ENCODE assay signal across 8 cellular contexts in genomic region chr17:76266244-76266938, GRCh38. TPM values are rescaled to one million over a fixed set of nuclear protein-coding genes. Genes with fewer than 3 reads are reported as not detected.
DNase-seq lines count a peak whose midpoint lies in the region; ATAC-seq, FAIRE-seq and TF ChIP-seq lines count a peak whose summit lies in the region.

No MANE protein-coding gene starts in this region.

- no peaks in the 10 kb centered on the region for H3K27me3 ChIP-seq in CD4-positive, CD25-positive, alpha-beta regulatory T cell (ENCODE audit: control insufficient read depth, insufficient read depth, low read length)
- H3K27me3 ChIP-seq in adipocyte (replicated peaks; ENCODE audit: control insufficient read depth, insufficient read depth, low read length) = no peaks in the 10 kb centered on the region
- H3K27me3 ChIP-seq in keratinocyte (ENCODE audit: control insufficient read depth, extremely low read depth, insufficient read depth, low read length) = no peaks in the 10 kb centered on the region
- H3K27me3 ChIP-seq in stomach = no peaks in the 10 kb centered on the region

- H3K27ac Mint-ChIP-seq in CD4-positive, CD25-positive, alpha-beta regulatory T cell = peak overlapping the region; percentile 91 to 96 (median 94)

- H3K36me3 ChIP-seq in CD4-positive, CD25-positive, alpha-beta regulatory T cell (ENCODE audit: control insufficient read depth, insufficient read depth, low read length) = peaks cover 11% of the 10 kb centered on the region
- peaks cover 2% of the 10 kb centered on the region for H3K36me3 ChIP-seq in adipocyte (ENCODE audit: control insufficient read depth, insufficient read depth, low read length, severe bottlenecking)
- peaks cover 6 to 12% of the 10 kb centered on the region in 2 experiments for H3K36me3 ChIP-seq in keratinocyte (ENCODE audit: control insufficient read depth in 2 of 2, extremely low read depth in 1 of 2, insufficient read depth in 2 of 2, low read length in 2 of 2)
- H3K36me3 ChIP-seq in stomach = peaks cover 4 to 32% (median 25%) of the 10 kb centered on the region in 4 donors

- TF ChIP-seq EP300 in stomach (IDR thresholded peaks at IDR 0.05) = no peak

- peak overlapping the region; percentile 3 for H2AFZ ChIP-seq in keratinocyte (ENCODE audit: control insufficient read depth, low read length)

- H3K4me3 ChIP-seq in CD4-positive, CD25-positive, alpha-beta regulatory T cell (ENCODE audit: low read depth, low read length) = peak overlapping the region; percentile 95
- H3K4me3 ChIP-seq in adipocyte (ENCODE audit: low read length) (peak overlapping the region; percentile 83), keratinocyte (ENCODE audit: control insufficient read depth in 2 of 3, extremely low read depth in 1 of 3, insufficient read depth in 2 of 3, low read depth in 1 of 3, low read length in 3 of 3) (peak overlapping the region; percentile 70 to 84 (median 78)), stomach (peak overlapping the region; percentile 71 to 95 (median 84))

- no peaks in the 10 kb centered on the region for H4K20me1 ChIP-seq in keratinocyte (ENCODE audit: control insufficient read depth, extremely low read depth, insufficient read depth, low read length)

- H3K4me1 ChIP-seq in CD4-positive, CD25-positive, alpha-beta regulatory T cell (ENCODE audit: control insufficient read depth, insufficient read depth, low read length, poor library complexity, severe bottlenecking) = peaks cover 63% of the 10 kb centered on the region
- H3K4me1 ChIP-seq in adipocyte (ENCODE audit: control insufficient read depth, insufficient read depth, low read length) (peaks cover 43% of the 10 kb centered on the region), keratinocyte (ENCODE audit: control insufficient read depth, extremely low read depth, insufficient read depth, low read length) (peaks cover 58% of the 10 kb centered on the region), stomach (peaks cover 73 to 87% (median 83%) of the 10 kb centered on the region in 4 donors)

- peaks cover 2% of the 10 kb centered on the region for H3K9me1 ChIP-seq in keratinocyte (ENCODE audit: control insufficient read depth, extremely low read depth, insufficient read depth, low read length)

- peak overlapping the region; percentile 91 to 96 (median 94) for H3K4me3 Mint-ChIP-seq in CD4-positive, CD25-positive, alpha-beta regulatory T cell

- peaks cover 22% of the 10 kb centered on the region for H3K79me2 ChIP-seq in keratinocyte (ENCODE audit: control insufficient read depth, insufficient read depth, low read length)

- peaks cover 0 to 3% (median 0%) of the 10 kb centered on the region in 7 donors for H3K9me3 Mint-ChIP-seq in CD4-positive, CD25-positive, alpha-beta regulatory T cell

- peaks cover 11 to 76% (median 47%) of the 10 kb centered on the region in 4 donors for H3K4me1 Mint-ChIP-seq in CD4-positive, CD25-positive, alpha-beta regulatory T cell

- WGBS in stomach, 5 donors = 0 to 2% (median 2%) methylated on average over 5 to 12 of the region's 12 CpGs

- peaks cover 5% of the 10 kb centered on the region for H3K27me3 Mint-ChIP-seq in CD4-positive, CD25-positive, alpha-beta regulatory T cell

- no peak for ATAC-seq in CD4-positive, CD25-positive, alpha-beta regulatory T cell (ENCODE audit: low read depth in 2 of 2)
- ATAC-seq in GM19351 (IDR thresholded peaks at IDR 0.05; ENCODE audit: unreplicated experiment) = no peak

- H3K4me2 ChIP-seq in keratinocyte (ENCODE audit: control insufficient read depth, extremely low read depth, insufficient read depth, low read depth, low read length) = peak overlapping the region; percentile 89

- H3K27ac ChIP-seq in CD4-positive, CD25-positive, alpha-beta regulatory T cell (ENCODE audit: insufficient read depth, low read length, poor library complexity, severe bottlenecking) = peak overlapping the region; percentile 91
- peak overlapping the region; percentile 82 for H3K27ac ChIP-seq in keratinocyte (ENCODE audit: control insufficient read depth, insufficient read depth, low read length)
- peak overlapping the region; percentile 87 to 100 (median 96) for H3K27ac ChIP-seq in stomach

- H3K9ac ChIP-seq in adipocyte (ENCODE audit: low read length) (peak overlapping the region; percentile 87), keratinocyte (ENCODE audit: control insufficient read depth, extremely low read depth, insufficient read depth, low read length) (peak overlapping the region; percentile 83)

- dilution Hi-C loops in keratinocyte (cut with MboI; ENCODE audit: extremely low pct_ligation_motif_present, low sequenced_read_pairs) = no loop called here

- TF ChIP-seq CTCF in keratinocyte (optimal IDR thresholded peaks at IDR 0.05 in 1 of 3, IDR thresholded peaks at IDR 0.05 in 1 of 3, conservative IDR thresholded peaks at IDR 0.05 in 1 of 3; ENCODE audit: extremely low read depth in 1 of 3, insufficient read depth in 2 of 3, low read length in 3 of 3) (no peak), stomach (IDR thresholded peaks at IDR 0.05) (no peak)

- H3K36me3 Mint-ChIP-seq in CD4-positive, CD25-positive, alpha-beta regulatory T cell = peaks cover 9% of the 10 kb centered on the region

- DNase-seq in CD4-positive, CD25-positive, alpha-beta regulatory T cell = peak in 1 of 3 donors; percentile 59
- DNase-seq in HuH-7.5 (ENCODE audit: low spot score) = peak; percentile 55
- peak; percentile 50 for DNase-seq in adipocyte (ENCODE audit: low read depth)
- DNase-seq in keratinocyte (ENCODE audit: low read depth, low spot score) = no peak
- no peak for DNase-seq in stomach
- DNase-seq in HK-2 (ENCODE audit: unreplicated experiment) = no peak
- no peak for DNase-seq in GF-D8 (lab: John Stamatoyannopoulos, UW)

- no peak for FAIRE-seq in keratinocyte (lab: Jason Lieb, UNC)

- TF ChIP-seq POLR2A in stomach (IDR thresholded peaks at IDR 0.05) = no peak

- intact Hi-C loops in stomach (cut with DNase I; ENCODE audit: low total_unique reads) = no loop called here

- H3K9me3 ChIP-seq in CD4-positive, CD25-positive, alpha-beta regulatory T cell (ENCODE audit: control insufficient read depth in 2 of 2, low read length in 2 of 2) = no peaks in the 10 kb centered on the region
- H3K9me3 ChIP-seq in adipocyte (ENCODE audit: control insufficient read depth, low read length) (no peaks in the 10 kb centered on the region), keratinocyte (ENCODE audit: control insufficient read depth, low read depth, low read length) (no peaks in the 10 kb centered on the region), stomach (no peaks in the 10 kb centered on the region)

RNA-seq across cellular contexts. Expression of gene UBALD2, which starts 1.2 kb away (rescaled TPM):
- 247 TPM for total RNA-seq in CD4-positive, CD25-positive, alpha-beta regulatory T cell
- polyA plus RNA-seq in CD4-positive, CD25-positive, alpha-beta regulatory T cell = 1 to 10 TPM; 3.9 to 9.2 (median 7.3) TPM
- 9.4 to 33.9 TPM (median 28.7 TPM) in 3 replicates for polyA plus RNA-seq in keratinocyte
- 6.8 TPM for polyA plus RNA-seq in keratinocyte (2011; ENCODE audit: low read depth)
- 11.8 and 17.0 TPM in 2 replicates for polyA plus RNA-seq in keratinocyte (2011; cell fraction: cytosol; rRNA removed)
- 7.4 and 8.5 TPM in 2 replicates for polyA plus RNA-seq in keratinocyte (2011; cell fraction: nucleus; rRNA removed)
- polyA plus RNA-seq in keratinocyte (2012; ENCODE audit: low replicate concordance) = 23.6 and 57.0 TPM in 2 replicates
- 5.9 to 16.6 TPM (median 8.9 TPM) in 3 replicates for polyA minus RNA-seq in keratinocyte
- 31.7 TPM for polyA minus RNA-seq in keratinocyte (2011; cell fraction: cytosol; rRNA and poly(A)+ RNA removed)
- polyA minus RNA-seq in keratinocyte (2011; cell fraction: nucleus; rRNA and poly(A)+ RNA removed) = 5.0 and 8.5 TPM in 2 replicates
- 10 to 100 TPM in 2 of 5 donors, 1 to 10 TPM in 3; 1.8 to 49.5 (median 9.9) TPM for total RNA-seq in stomach
- polyA plus RNA-seq in stomach = 10 to 100 TPM; 37.2 to 48.4 (median 43.0) TPM

RNA-seq across cellular contexts. Expression of gene RNF157, which starts 26.1 kb away (rescaled TPM):
- 17.7 TPM for total RNA-seq in CD4-positive, CD25-positive, alpha-beta regulatory T cell
- polyA plus RNA-seq in CD4-positive, CD25-positive, alpha-beta regulatory T cell = 1 to 10 TPM; 3.3 to 5.6 (median 4.3) TPM
- polyA plus RNA-seq in keratinocyte (not detected in 3 replicates), stomach (1 to 10 TPM in 2 of 3 donors, under 1 TPM in 1; 0.95 to 4.1 (median 3.7) TPM)
- polyA plus RNA-seq in keratinocyte (2011; ENCODE audit: low read depth) = not detected
- polyA plus RNA-seq in keratinocyte (2011; cell fraction: cytosol; rRNA removed) = not detected in 2 replicates
- not detected in 2 replicates for polyA plus RNA-seq in keratinocyte (2011; cell fraction: nucleus; rRNA removed)
- polyA plus RNA-seq in keratinocyte (2012; ENCODE audit: low replicate concordance) = not detected in 2 replicates
- not detected in 3 replicates for polyA minus RNA-seq in keratinocyte
- not detected for polyA minus RNA-seq in keratinocyte (2011; cell fraction: cytosol; rRNA and poly(A)+ RNA removed)
- polyA minus RNA-seq in keratinocyte (2011; cell fraction: nucleus; rRNA and poly(A)+ RNA removed) = not detected in 2 replicates
- 10 to 100 TPM in 3 of 5 donors, 1 to 10 TPM in 2; 1.0 to 41.4 (median 11.6) TPM for total RNA-seq in stomach

RNA-seq across cellular contexts. Expression of gene QRICH2, which starts 41.7 kb away (rescaled TPM):
- total RNA-seq in CD4-positive, CD25-positive, alpha-beta regulatory T cell = 2.2 TPM
- polyA plus RNA-seq in CD4-positive, CD25-positive, alpha-beta regulatory T cell = under 1 TPM in 1 of 4 donors, not detected in 3; 0.50 TPM
- polyA plus RNA-seq in keratinocyte = 1.1 to 4.8 TPM (median 1.6 TPM) in 3 replicates
- 2.3 TPM for polyA plus RNA-seq in keratinocyte (2011; ENCODE audit: low read depth)
- 0.62 and 1.3 TPM in 2 replicates for polyA plus RNA-seq in keratinocyte (2011; cell fraction: cytosol; rRNA removed)
- polyA plus RNA-seq in keratinocyte (2011; cell fraction: nucleus; rRNA removed) = 11.1 and 14.7 TPM in 2 replicates
- 1.3 and 2.2 TPM in 2 replicates for polyA plus RNA-seq in keratinocyte (2012; ENCODE audit: low replicate concordance)
- 1.7 to 11.3 TPM (median 9.9 TPM) in 3 replicates for polyA minus RNA-seq in keratinocyte
- 2.1 TPM for polyA minus RNA-seq in keratinocyte (2011; cell fraction: cytosol; rRNA and poly(A)+ RNA removed)
- 5.6 and 9.3 TPM in 2 replicates for polyA minus RNA-seq in keratinocyte (2011; cell fraction: nucleus; rRNA and poly(A)+ RNA removed)
- 10 to 100 TPM in 1 of 5 donors, 1 to 10 TPM in 3, under 1 TPM in 1; 0.72 to 12.5 (median 2.3) TPM for total RNA-seq in stomach
- polyA plus RNA-seq in stomach = 1 to 10 TPM; 3.8 to 5.6 (median 4.0) TPM

Comparison
In these comparisons a context has a peak if more than half of its experiments do, and no peak if none do; other contexts are left out.
1. DNase-seq: peak in HuH-7.5 (single experiment) and adipocyte (single experiment); none in keratinocyte (single experiment), stomach (single experiment), HK-2 (single experiment) and GF-D8 (single experiment).
2. Peak in every context shown above with its lines, with median percentiles within 50 percentile points of each other: H3K27ac ChIP-seq and H3K4me3 ChIP-seq.